17 cellular contexts compared by ENCODE assay signal in genomic region chr3:119647843-119648575, GRCh38. TPM values are rescaled to one million over a fixed set of nuclear protein-coding genes. Genes with fewer than 3 reads are reported as not detected.
DNase-seq lines count a peak whose midpoint lies in the region; ATAC-seq, FAIRE-seq and TF ChIP-seq lines count a peak whose summit lies in the region.
"Had no signal": no experiment of that assay in that cellular context is flagged by ENCODE, and none has a peak within 500 bp of the region (broad histone marks: within the 10 kb centered on the region; RNA-seq: fewer than 3 reads in every experiment).

No MANE protein-coding gene starts in this region.

- intact Hi-C loops in heart left ventricle (cut with DNase I), result no loop called here
- intact Hi-C loops in left cardiac atrium (cut with DNase I), result no loop called here
- intact Hi-C loops in kidney (cut with DNase I), result no loop called here
- intact Hi-C loops in aorta (cut with DNase I), result no loop called here
- intact Hi-C loops in PC-9 (cut with micrococcal nuclease; ENCODE audit: unreplicated experiment), result no loop called here

- peak overlapping the region in 7 of 12 donors; percentile 2 to 34 (median 19) for H3K4me3 ChIP-seq in heart left ventricle
- H3K4me3 ChIP-seq in kidney (ENCODE audit: low read length in 2 of 2), result no peak overlapping the region
- no peak overlapping the region for H3K4me3 ChIP-seq in rectal smooth muscle tissue (ENCODE audit: low read length)
- H3K4me3 ChIP-seq in aorta (ENCODE audit: low read length in 2 of 2), result no peak overlapping the region
- no peak overlapping the region for H3K4me3 ChIP-seq in PC-9
- H3K4me3 ChIP-seq: A549 had no signal

- TF ChIP-seq POLR2A in heart left ventricle (IDR thresholded peaks at IDR 0.05), result no peak

- TF ChIP-seq CTCF in heart left ventricle (IDR thresholded peaks at IDR 0.05) (no peak), kidney (IDR thresholded peaks at IDR 0.05; ENCODE audit: borderline replicate concordance, extremely low read depth, insufficient read depth) (no peak), PC-9 (conservative IDR thresholded peaks at IDR 0.05) (no peak)

- no peaks in the 10 kb centered on the region for H4K20me1 ChIP-seq in PC-9 (ENCODE audit: insufficient read depth)

- H3K79me2 ChIP-seq in PC-9 (ENCODE audit: low read depth), result no peaks in the 10 kb centered on the region

- H3K36me3 ChIP-seq in heart left ventricle (peaks cover 0 to 66% (median 20%) of the 10 kb centered on the region in 9 donors), kidney (ENCODE audit: control insufficient read depth in 1 of 2, insufficient read depth in 2 of 2, low read length in 2 of 2) (no peaks in the 10 kb centered on the region), rectal smooth muscle tissue (ENCODE audit: control insufficient read depth, insufficient read depth, low read length) (peaks cover 2% of the 10 kb centered on the region), aorta (ENCODE audit: control insufficient read depth in 1 of 2, insufficient read depth in 2 of 2, low read length in 1 of 2) (no peaks in the 10 kb centered on the region), PC-9 (ENCODE audit: low read depth) (no peaks in the 10 kb centered on the region)

- POLR2A ChIA-PET in PC-9 (lab: Charles Lee; ENCODE audit: unreplicated experiment), result no interaction called here

- CTCF ChIA-PET in PC-9 (lab: Charles Lee), result no interaction called here

- WGBS in heart left ventricle, 4 donors, result 36 to 51% (median 38%) methylated on average over 12 of the region's 12 CpGs
- WGBS in aorta, 2 donors, result 39 to 40% methylated on average over 12 of the region's 12 CpGs

- H3K27ac ChIP-seq in heart left ventricle (peak overlapping the region; percentile 61 to 99 (median 92)), kidney (ENCODE audit: low read depth in 2 of 2, low read length in 2 of 2) (peak overlapping the region; percentile 63 to 84), rectal smooth muscle tissue (ENCODE audit: low read depth, low read length) (peak overlapping the region; percentile 56), aorta (ENCODE audit: low read depth in 1 of 2, low read length in 2 of 2) (peak overlapping the region; percentile 84 to 96), PC-9 (no peak overlapping the region)
- H3K27ac ChIP-seq: A549 had no signal

- H3F3A ChIP-seq in PC-9 (ENCODE audit: insufficient read depth, low read depth), result no peaks in the 10 kb centered on the region

- H3K9me3 ChIP-seq in heart left ventricle (no peaks in the 10 kb centered on the region), kidney (ENCODE audit: control insufficient read depth in 1 of 2, low read length in 2 of 2) (no peaks in the 10 kb centered on the region), aorta (ENCODE audit: control insufficient read depth, low read length) (no peaks in the 10 kb centered on the region), PC-9 (ENCODE audit: insufficient read depth, low read depth) (no peaks in the 10 kb centered on the region)
- H3K9me3 ChIP-seq: A549 had no signal

- H3K4me1 ChIP-seq in heart left ventricle (peaks cover 11 to 99% (median 76%) of the 10 kb centered on the region in 12 donors), kidney (ENCODE audit: control insufficient read depth in 1 of 2, insufficient read depth in 1 of 2, low read depth in 1 of 2, low read length in 2 of 2) (peaks cover 0 to 6% of the 10 kb centered on the region in 2 donors), rectal smooth muscle tissue (ENCODE audit: control insufficient read depth, insufficient read depth, low read length) (peaks cover 7% of the 10 kb centered on the region), aorta (ENCODE audit: control insufficient read depth in 1 of 2, insufficient read depth in 2 of 2, low read length in 2 of 2) (peaks cover 4 to 5% of the 10 kb centered on the region in 2 donors), PC-9 (replicated peaks; ENCODE audit: insufficient read depth) (peaks cover 12% of the 10 kb centered on the region)

- no peak for FAIRE-seq in kidney (lab: Jason Lieb, UNC)
- FAIRE-seq: A549 had no signal

- no peak overlapping the region for H2AFZ ChIP-seq in PC-9

- ATAC-seq in heart left ventricle, result peak in 1 of 4 donors; percentile 2
- ATAC-seq in left cardiac atrium, result no peak
- peak; percentile 34 for ATAC-seq in aorta (ENCODE audit: low FRiP score)
- no peak for ATAC-seq in HG03520 (IDR thresholded peaks at IDR 0.05; ENCODE audit: unreplicated experiment)
- ATAC-seq: A549; CD8-positive, alpha-beta T cell had no signal

- H3K9ac ChIP-seq in kidney (ENCODE audit: low read length in 2 of 2), result no peak overlapping the region
- H3K9ac ChIP-seq in rectal smooth muscle tissue (ENCODE audit: low read length), result no peak overlapping the region

- no peak overlapping the region for H3K4me2 ChIP-seq in PC-9
- H3K4me2 ChIP-seq: A549 had no signal

- DNase-seq in heart left ventricle, result no peak
- DNase-seq in left cardiac atrium, result no peak
- no peak for DNase-seq in kidney
- no peak for DNase-seq in aorta
- no peak for DNase-seq in NCI-H1105 (lab: John Stamatoyannopoulos, UW)
- no peak for DNase-seq in PC-9
- DNase-seq: activated naive CD4-positive, alpha-beta T cell treated with anti-CD3 and anti-CD28 coated beads, Interleukin-2, amount 10 ng/mL, durations not matched to agents 7 days and 5 days; CD8-positive, alpha-beta T cell; GDM1; mesendoderm; NCI-H187 treated with DMSO at 0.1 percent for 48 hours; NCI-H524 treated with DMSO at 0.1 percent for 48 hours; nucleus accumbens; stimulated activated CD4-positive, alpha-beta T cell treated with anti-CD3 and anti-CD28 coated beads, Interleukin-15, amount 100 ng/mL, for 24 hours had no signal

- BruUV-seq in PC-9 (replicated peaks; lab: Mats Ljungman, UMichigan), result no TSS peak

- H3K9me2 ChIP-seq in PC-9 (ENCODE audit: insufficient read depth), result no peaks in the 10 kb centered on the region

- H3K27me3 ChIP-seq in heart left ventricle (no peaks in the 10 kb centered on the region), rectal smooth muscle tissue (ENCODE audit: control insufficient read depth, insufficient read depth, low read length) (no peaks in the 10 kb centered on the region), aorta (ENCODE audit: control insufficient read depth in 1 of 2, insufficient read depth in 2 of 2, low read length in 1 of 2) (no peaks in the 10 kb centered on the region), PC-9 (ENCODE audit: insufficient read depth, low read depth) (no peaks in the 10 kb centered on the region)

RNA-seq across cellular contexts. Expression of gene POPDC2, which starts 12.4 kb away (rescaled TPM):
- total RNA-seq in heart left ventricle, result 100 to 1,000 TPM; 573 to 947 (median 768) TPM
- polyA plus RNA-seq in heart left ventricle, result 1,000 to 10,000 TPM in 1 of 2 donors, 100 to 1,000 TPM in 1; 511 to 1,022 TPM
- total RNA-seq in left cardiac atrium, result 100 to 1,000 TPM; 383 to 677 TPM
- total RNA-seq in kidney, result 3.2 TPM
- 7.3 TPM for polyA plus RNA-seq in kidney (ENCODE audit: insufficient read depth, low read depth, low replicate concordance)
- 10 to 100 TPM in 1 of 2 donors, 1 to 10 TPM in 1; 9.5 to 11.5 TPM for total RNA-seq in aorta
- polyA plus RNA-seq in aorta, result 10 to 100 TPM; 11.0 to 17.5 TPM
- 3.0 and 3.5 TPM in 2 replicates for total RNA-seq in PC-9 (2021)

RNA-seq across cellular contexts. Expression of gene COX17, which starts 29.2 kb away (rescaled TPM):
- 100 to 1,000 TPM in 5 of 9 donors, 10 to 100 TPM in 4; 73.8 to 173 (median 112) TPM for total RNA-seq in heart left ventricle
- polyA plus RNA-seq in heart left ventricle, result 100 to 1,000 TPM; 176 to 728 TPM
- 100 to 1,000 TPM; 101 to 120 TPM for total RNA-seq in left cardiac atrium
- 46.4 TPM for total RNA-seq in kidney
- polyA plus RNA-seq in kidney (ENCODE audit: insufficient read depth, low read depth, low replicate concordance), result 218 TPM
- total RNA-seq in aorta, result 10 to 100 TPM; 43.6 to 47.3 TPM
- 100 to 1,000 TPM in 1 of 2 donors, 10 to 100 TPM in 1; 74.9 to 170 TPM for polyA plus RNA-seq in aorta
- total RNA-seq in PC-9 (2021), result 57.6 and 61.4 TPM in 2 replicates

RNA-seq across cellular contexts. Expression of gene PLA1A, which starts 50.3 kb away (rescaled TPM):
- 10 to 100 TPM in 1 of 9 donors, 1 to 10 TPM in 6, under 1 TPM in 2; 0.58 to 23.8 (median 1.8) TPM for total RNA-seq in heart left ventricle
- 1 to 10 TPM in 1 of 2 donors, under 1 TPM in 1; 0.86 to 2.6 TPM for polyA plus RNA-seq in heart left ventricle
- total RNA-seq in left cardiac atrium, result 1 to 10 TPM; 1.5 to 8.7 TPM
- total RNA-seq in kidney, result 6.7 TPM
- polyA plus RNA-seq in kidney (ENCODE audit: insufficient read depth, low read depth, low replicate concordance), result 10.1 TPM
- total RNA-seq in aorta, result 1 to 10 TPM; 2.1 to 5.7 TPM
- polyA plus RNA-seq in aorta, result 1 to 10 TPM in 1 of 2 donors, under 1 TPM in 1; 0.50 to 4.0 TPM
- total RNA-seq in PC-9 (2021), result not detected in 2 replicates
- total RNA-seq: CD8-positive, alpha-beta T cell had no signal

RNA-seq across cellular contexts. Expression of gene CFAP91, which starts 54.8 kb away (rescaled TPM):
- total RNA-seq in heart left ventricle (1 to 10 TPM in 3 of 9 donors, under 1 TPM in 5, not detected in 1; 0.16 to 1.9 (median 0.56) TPM), left cardiac atrium (under 1 TPM; 0.58 to 0.91 TPM), kidney (14.1 TPM), aorta (1 to 10 TPM; 3.7 TPM), PC-9 (2021) (0.48 and 1.2 TPM in 2 replicates)
- polyA plus RNA-seq in heart left ventricle (under 1 TPM; 0.19 to 0.21 TPM), kidney (ENCODE audit: insufficient read depth, low read depth, low replicate concordance) (4.7 TPM), aorta (1 to 10 TPM in 1 of 2 donors, under 1 TPM in 1; 0.50 to 8.5 TPM)
- total RNA-seq: CD8-positive, alpha-beta T cell had no signal

Comparison
In these comparisons a context has a peak if more than half of its experiments do, and no peak if none do; other contexts are left out.
1. H3K4me3 ChIP-seq: peak in heart left ventricle (7 of 12); none in kidney (0 of 2), rectal smooth muscle tissue (single experiment), aorta (0 of 2) and PC-9 (single experiment).
2. RNA of gene POPDC2, which starts 12.4 kb away (total RNA-seq): 573 to 947 TPM in heart left ventricle and 383 to 677 TPM in left cardiac atrium; 9.5 to 11.5 TPM in aorta, 3.0 to 3.5 TPM in PC-9 and 3.2 TPM in kidney (single experiment); every median in the first group is over 10 times any median in the second.